ENCODE assay signal across 34 cellular contexts in genomic region chr13:94520001-94520400, GRCh38. TPM values are rescaled to one million over a fixed set of nuclear protein-coding genes. Genes with fewer than 3 reads are reported as not detected.
"Had no signal": no experiment of that assay in that cellular context is flagged by ENCODE, and none has a peak within 500 bp of the region (broad histone marks: within the 10 kb centered on the region; RNA-seq: fewer than 3 reads in every experiment).

No MANE protein-coding gene starts in this region.

- DNase-seq: activated B cell treated with CpG ODN at 0.5 μM for 24 hours; activated CD4-positive, alpha-beta memory T cell treated with anti-CD3 and anti-CD28 coated beads for 36 hours; activated CD4-positive, alpha-beta T cell treated with anti-CD3 and anti-CD28 coated beads for 48 hours; activated CD8-positive, alpha-beta memory T cell treated with anti-CD3 and anti-CD28 coated beads, Interleukin-2, amount 10 ng/mL, durations not matched to agents 7 days and 5 days; activated CD8-positive, alpha-beta memory T cell treated with anti-CD3 and anti-CD28 coated beads, Interleukin-2, amount 50 U/mL, for 4 hours; activated CD8-positive, alpha-beta T cell treated with anti-CD3 and anti-CD28 coated beads, Interleukin-2, amount 10 ng/mL, durations not matched to agents 7 days and 5 days; activated gamma-delta T cell; activated naive CD4-positive, alpha-beta T cell; activated naive CD4-positive, alpha-beta T cell treated with anti-CD3 and anti-CD28 coated beads, Interleukin-2, amount 10 ng/mL, durations not matched to agents 7 days and 5 days; activated naive CD8-positive, alpha-beta T cell treated with anti-CD3 and anti-CD28 coated beads, Interleukin-2, amount 10 ng/mL, durations not matched to agents 7 days and 5 days; activated T-cell treated with anti-CD3 and anti-CD28 coated beads, Interleukin-2, amount 50 U/mL, for 1 hour; activated T-cell treated with anti-CD3 and anti-CD28 coated beads, Interleukin-2, amount 50 U/mL, for 48 hours; dorsolateral prefrontal cortex; effector memory CD4-positive, alpha-beta T cell; endodermal cell; esophagus squamous epithelium; head of caudate nucleus; T-helper 1 cell; T-helper 17 cell; T1000; WERI-Rb-1 had no signal

- H3K27me3 Mint-ChIP-seq: activated CD8-positive, alpha-beta memory T cell treated with anti-CD3 and anti-CD28 coated beads, Interleukin-2, amount 10 ng/mL, durations not matched to agents 7 days and 5 days; dendritic cell treated with granulocyte-macrophage colony-stimulating factor and Interleukin-4, amounts not matched to agents 40 ng/mL and 50 ng/mL, for 4 days; T-helper 17 cell had no signal

- H3K9me3 ChIP-seq: ascending aorta, esophagus squamous epithelium had no signal

- H3K36me3 ChIP-seq: ascending aorta, esophagus squamous epithelium, WERI-Rb-1 had no signal

- ATAC-seq: activated CD4-positive, CD25-positive, alpha-beta regulatory T cell treated with anti-CD3 and anti-CD28 coated beads, Interleukin-2, amount 50 U/mL, for 24 hours; activated CD8-positive, alpha-beta memory T cell treated with anti-CD3 and anti-CD28 coated beads, Interleukin-2, amount 10 ng/mL, durations not matched to agents 7 days and 5 days; activated CD8-positive, alpha-beta T cell treated with anti-CD3 and anti-CD28 coated beads, Interleukin-2, amount 10 ng/mL, durations not matched to agents 7 days and 5 days; activated naive CD4-positive, alpha-beta T cell treated with anti-CD3 and anti-CD28 coated beads, Interleukin-2, amount 50 U/mL, for 72 hours; T-helper 17 cell had no signal

- H3K4me1 ChIP-seq: ascending aorta, esophagus squamous epithelium had no signal

- H3K4me1 Mint-ChIP-seq: activated B cell treated with CpG ODN at 0.5 μM for 24 hours; activated CD8-positive, alpha-beta memory T cell treated with anti-CD3 and anti-CD28 coated beads, Interleukin-2, amount 10 ng/mL, durations not matched to agents 7 days and 5 days; activated naive CD4-positive, alpha-beta T cell treated with anti-CD3 and anti-CD28 coated beads, Interleukin-2, amount 10 ng/mL, durations not matched to agents 7 days and 5 days; activated naive CD8-positive, alpha-beta T cell treated with anti-CD3 and anti-CD28 coated beads, Interleukin-2, amount 10 ng/mL, durations not matched to agents 7 days and 5 days; central memory CD8-positive, alpha-beta T cell; endodermal cell; T-helper 17 cell had no signal

- H3K36me3 Mint-ChIP-seq: activated CD4-positive, alpha-beta memory T cell treated with anti-CD3 and anti-CD28 coated beads for 36 hours; activated CD8-positive, alpha-beta memory T cell treated with anti-CD3 and anti-CD28 coated beads, Interleukin-2, amount 10 ng/mL, durations not matched to agents 7 days and 5 days; activated naive CD4-positive, alpha-beta T cell treated with anti-CD3 and anti-CD28 coated beads, Interleukin-2, amount 10 ng/mL, durations not matched to agents 7 days and 5 days; activated naive CD8-positive, alpha-beta T cell treated with anti-CD3 and anti-CD28 coated beads, Interleukin-2, amount 10 ng/mL, durations not matched to agents 7 days and 5 days; brain had no signal

- H3K4me3 ChIP-seq: ascending aorta, coronary artery, esophagus squamous epithelium had no signal

- H3K27ac ChIP-seq: ascending aorta, coronary artery, dorsolateral prefrontal cortex, esophagus squamous epithelium, WERI-Rb-1 had no signal

- H3K4me3 Mint-ChIP-seq: activated B cell treated with CpG ODN at 0.5 μM for 24 hours; activated CD4-positive, alpha-beta memory T cell treated with anti-CD3 and anti-CD28 coated beads for 36 hours; activated CD8-positive, alpha-beta memory T cell treated with anti-CD3 and anti-CD28 coated beads, Interleukin-2, amount 10 ng/mL, durations not matched to agents 7 days and 5 days; activated CD8-positive, alpha-beta T cell treated with anti-CD3 and anti-CD28 coated beads, Interleukin-2, amount 10 ng/mL, durations not matched to agents 7 days and 5 days; activated naive CD4-positive, alpha-beta T cell treated with anti-CD3 and anti-CD28 coated beads, Interleukin-2, amount 10 ng/mL, durations not matched to agents 7 days and 5 days; activated naive CD8-positive, alpha-beta T cell treated with anti-CD3 and anti-CD28 coated beads, Interleukin-2, amount 10 ng/mL, durations not matched to agents 7 days and 5 days; activated T-helper 1 cell treated with anti-CD3 and anti-CD28 coated beads, Interleukin-12 subunit alpha, Interleukin-12 subunit beta, Interleukin-2, Interleukin-4 antibody, amounts not matched to agents 30 ng/mL and 10 ng/mL and 1 ng/mL, durations not matched to agents 14 hours and 24 hours and 36 hours; brain; central memory CD8-positive, alpha-beta T cell; dendritic cell treated with granulocyte-macrophage colony-stimulating factor and Interleukin-4, amounts not matched to agents 40 ng/mL and 50 ng/mL, for 4 days; endodermal cell; T-helper 17 cell; T-helper 2 cell treated with Interferon-gamma antibody and Interleukin-4, amounts not matched to agents 5 μg/mL and 100 μg/mL, for 36 hours had no signal

- H3K27me3 ChIP-seq: ascending aorta, dorsolateral prefrontal cortex, esophagus squamous epithelium had no signal

- H3K27ac Mint-ChIP-seq: activated B cell treated with CpG ODN at 0.5 μM for 24 hours; activated CD4-positive, alpha-beta memory T cell treated with anti-CD3 and anti-CD28 coated beads for 36 hours; activated CD8-positive, alpha-beta memory T cell treated with anti-CD3 and anti-CD28 coated beads, Interleukin-2, amount 10 ng/mL, durations not matched to agents 7 days and 5 days; activated CD8-positive, alpha-beta T cell treated with anti-CD3 and anti-CD28 coated beads, Interleukin-2, amount 10 ng/mL, durations not matched to agents 7 days and 5 days; activated naive CD4-positive, alpha-beta T cell treated with anti-CD3 and anti-CD28 coated beads, Interleukin-2, amount 10 ng/mL, durations not matched to agents 7 days and 5 days; activated naive CD4-positive, alpha-beta T cell treated with anti-CD3 and anti-CD28 coated beads, Interleukin-2, amount 50 U/mL, for 72 hours; activated naive CD8-positive, alpha-beta T cell treated with anti-CD3 and anti-CD28 coated beads, Interleukin-2, amount 10 ng/mL, durations not matched to agents 7 days and 5 days; activated T-helper 1 cell treated with anti-CD3 and anti-CD28 coated beads, Interleukin-12 subunit alpha, Interleukin-12 subunit beta, Interleukin-2, Interleukin-4 antibody, amounts not matched to agents 30 ng/mL and 10 ng/mL and 1 ng/mL, durations not matched to agents 14 hours and 24 hours and 36 hours; activated T-helper 2 cell treated with anti-CD3 and anti-CD28 coated beads, Interferon-gamma antibody, Interleukin-2, Interleukin-4, amounts not matched to agents 10 μg/mL and 5 μg/mL and 100 μg/mL, durations not matched to agents 14 hours and 24 hours and 36 hours; brain; dendritic cell treated with granulocyte-macrophage colony-stimulating factor and Interleukin-4, amounts not matched to agents 40 ng/mL and 50 ng/mL, for 4 days; endodermal cell; T-helper 17 cell; T-helper 2 cell treated with Interferon-gamma antibody and Interleukin-4, amounts not matched to agents 5 μg/mL and 100 μg/mL, for 36 hours had no signal

- H3K9me3 Mint-ChIP-seq: activated B cell treated with CpG ODN at 0.5 μM for 24 hours; activated CD4-positive, alpha-beta memory T cell treated with anti-CD3 and anti-CD28 coated beads for 36 hours; activated naive CD4-positive, alpha-beta T cell treated with anti-CD3 and anti-CD28 coated beads, Interleukin-2, amount 10 ng/mL, durations not matched to agents 7 days and 5 days; activated T-helper 1 cell treated with anti-CD3 and anti-CD28 coated beads, Interleukin-12 subunit alpha, Interleukin-12 subunit beta, Interleukin-2, Interleukin-4 antibody, amounts not matched to agents 30 ng/mL and 10 ng/mL and 1 ng/mL, durations not matched to agents 14 hours and 24 hours and 36 hours; activated T-helper 2 cell treated with anti-CD3 and anti-CD28 coated beads, Interferon-gamma antibody, Interleukin-2, Interleukin-4, amounts not matched to agents 10 μg/mL and 5 μg/mL and 100 μg/mL, durations not matched to agents 14 hours and 24 hours and 36 hours; central memory CD8-positive, alpha-beta T cell; endodermal cell; T-helper 2 cell treated with Interferon-gamma antibody and Interleukin-4, amounts not matched to agents 5 μg/mL and 100 μg/mL, for 36 hours had no signal

RNA-seq across cellular contexts. Expression of gene DCT, which starts 40.5 kb away (rescaled TPM):
- total RNA-seq: activated T-helper 1 cell treated with anti-CD3 and anti-CD28 coated beads, Interleukin-12 subunit alpha, Interleukin-12 subunit beta, Interleukin-2, Interleukin-4 antibody, amounts not matched to agents 30 ng/mL and 10 ng/mL and 1 ng/mL, durations not matched to agents 14 hours and 24 hours and 36 hours; activated T-helper 2 cell treated with anti-CD3 and anti-CD28 coated beads, Interferon-gamma antibody, Interleukin-2, Interleukin-4, amounts not matched to agents 10 μg/mL and 5 μg/mL and 100 μg/mL, durations not matched to agents 14 hours and 24 hours and 36 hours; ascending aorta; bronchial epithelial cell; endodermal cell; esophagus squamous epithelium; fibroblast of villous mesenchyme had no signal
- polyA plus RNA-seq: fibroblast of lung had no signal
